Comparison of ENCODE assay signal across 11 cellular contexts in genomic region chr14:102262894-102263462, GRCh38. TPM values are rescaled to one million over a fixed set of nuclear protein-coding genes. Genes with fewer than 3 reads are reported as not detected.
DNase-seq lines count a peak whose midpoint lies in the region; TF ChIP-seq lines count a peak whose summit lies in the region.
"Had no signal": no experiment of that assay in that cellular context is flagged by ENCODE, and none has a peak within 500 bp of the region (broad histone marks: within the 10 kb centered on the region; RNA-seq: fewer than 3 reads in every experiment).

No MANE protein-coding gene starts in this region.

- H3K9me3 ChIP-seq in WERI-Rb-1 (ENCODE audit: severe bottlenecking) = no peaks in the 10 kb centered on the region
- no peaks in the 10 kb centered on the region for H3K9me3 ChIP-seq in iPS DF 6.9 (ENCODE audit: control insufficient read depth, insufficient read depth, low read length)
- H3K9me3 ChIP-seq in spleen = no peaks in the 10 kb centered on the region
- H3K9me3 ChIP-seq: BLaER1 had no signal

- H2AFZ ChIP-seq in ACC112 (ENCODE audit: low read length, unreplicated experiment) = no peak overlapping the region

- H3K27me3 ChIP-seq in ACC112 (ENCODE audit: insufficient read depth, low read length) = no peaks in the 10 kb centered on the region
- no peaks in the 10 kb centered on the region for H3K27me3 ChIP-seq in WERI-Rb-1 (ENCODE audit: insufficient read depth, low read depth, severe bottlenecking)
- no peaks in the 10 kb centered on the region for H3K27me3 ChIP-seq in iPS DF 6.9 (ENCODE audit: control insufficient read depth, insufficient read depth, low read length)
- no peaks in the 10 kb centered on the region for H3K27me3 ChIP-seq in spleen (replicated peaks in 1 of 7)
- H3K27me3 ChIP-seq: BLaER1 had no signal

- no peaks in the 10 kb centered on the region; the same call in none of the 2 replicates for H3K36me3 ChIP-seq in ACC112 (ENCODE audit: insufficient read depth, low read length)
- H3K36me3 ChIP-seq in WERI-Rb-1 = no peaks in the 10 kb centered on the region
- no peaks in the 10 kb centered on the region for H3K36me3 ChIP-seq in iPS DF 6.9 (ENCODE audit: control insufficient read depth, insufficient read depth, low read length)
- H3K36me3 ChIP-seq in spleen = no peaks in the 10 kb centered on the region
- H3K36me3 ChIP-seq: BLaER1 had no signal

- no peak overlapping the region for H3K4me3 ChIP-seq in ACC112 (ENCODE audit: low read depth, low read length)
- H3K4me3 ChIP-seq in WERI-Rb-1 (ENCODE audit: low read depth, low read length) = no peak overlapping the region
- H3K4me3 ChIP-seq in iPS DF 6.9 (ENCODE audit: low read length) = no peak overlapping the region
- H3K4me3 ChIP-seq in spleen = no peak overlapping the region
- H3K4me3 ChIP-seq: BLaER1 had no signal

- H3K4me1 ChIP-seq in ACC112 (ENCODE audit: control insufficient read depth, insufficient read depth, low read length, unreplicated experiment) = peaks cover 25% of the 10 kb centered on the region
- no peaks in the 10 kb centered on the region for H3K4me1 ChIP-seq in iPS DF 6.9 (ENCODE audit: control insufficient read depth, insufficient read depth, low read length)
- H3K4me1 ChIP-seq in spleen = no peaks in the 10 kb centered on the region

- TF ChIP-seq CTCF in WERI-Rb-1 (IDR thresholded peaks at IDR 0.05; ENCODE audit: low read depth, low read length) (no peak), spleen (IDR thresholded peaks at IDR 0.05 in 8 of 11, conservative IDR thresholded peaks at IDR 0.05 in 3 of 11) (no peak)

- no CpG with 5 or more reads among the region's 7 CpGs for WGBS in iPS DF 6.9 (ENCODE audit: insufficient coverage, insufficient read length)
- 79 to 88% (median 84%) methylated on average over 7 of the region's 7 CpGs for WGBS in spleen, 5 donors

- DNase-seq in LHCN-M2 (ENCODE audit: low read depth) = peak; percentile 60
- DNase-seq in WERI-Rb-1 = peak; percentile 82
- peak; percentile 7 for DNase-seq in iPS DF 6.9 (ENCODE audit: low read depth, low spot score)
- DNase-seq in putamen (ENCODE audit: low spot score) = no peak
- DNase-seq in spleen = no peak
- DNase-seq in NCI-H446 (lab: John Stamatoyannopoulos, UW) = no peak
- DNase-seq in activated T-cell treated with anti-CD3 and anti-CD28 coated beads, Interleukin-2, amount 50 U/mL, for 48 hours = no peak
- DNase-seq: activated T-cell treated with anti-CD3 and anti-CD28 coated beads, Interleukin-2, amount 50 U/mL, for 72 hours; RPMI8226 had no signal

- intact Hi-C loops in spleen (cut with DNase I; ENCODE audit: low total_unique reads) = no loop called here

- peaks cover 6% of the 10 kb centered on the region for H3K79me2 ChIP-seq in ACC112 (ENCODE audit: control insufficient read depth, insufficient read depth, low read length, unreplicated experiment)

- TF ChIP-seq POLR2A in spleen (IDR thresholded peaks at IDR 0.05) = no peak

- peak overlapping the region; percentile 76 for H3K27ac ChIP-seq in ACC112 (ENCODE audit: low read depth, low read length)
- H3K27ac ChIP-seq in WERI-Rb-1 = peak overlapping the region; percentile 79
- no peak overlapping the region for H3K27ac ChIP-seq in iPS DF 6.9 (ENCODE audit: low read length)
- H3K27ac ChIP-seq in spleen = no peak overlapping the region
- H3K27ac ChIP-seq: BLaER1 had no signal

RNA-seq across cellular contexts. Expression of gene MOK, which starts 42.0 kb away (rescaled TPM):
- total RNA-seq in LHCN-M2 (2014; rRNA removed) (33.9 and 37.6 TPM in 2 replicates), spleen (10 to 100 TPM in 4 of 7 donors, 1 to 10 TPM in 3; 4.7 to 12.2 (median 10.2) TPM)
- 49.4 TPM for polyA plus RNA-seq in LHCN-M2 (2012)
- polyA plus RNA-seq in spleen = 10 to 100 TPM in 1 of 3 donors, 1 to 10 TPM in 2; 4.1 to 11.7 (median 9.6) TPM

RNA-seq across cellular contexts. Expression of gene ZNF839, which starts 56.6 kb away (rescaled TPM):
- 9.0 and 10.3 TPM in 2 replicates for total RNA-seq in LHCN-M2 (2014; rRNA removed)
- 4.4 TPM for polyA plus RNA-seq in LHCN-M2 (2012)
- 10 to 100 TPM; 12.9 to 22.5 (median 17.2) TPM for total RNA-seq in spleen
- 10 to 100 TPM; 10.3 to 28.5 (median 18.6) TPM for polyA plus RNA-seq in spleen

Comparison
In these comparisons a context has a peak if more than half of its experiments do, and no peak if none do; other contexts are left out.
1. H3K27ac ChIP-seq: peak in ACC112 (single experiment) and WERI-Rb-1 (single experiment); none in iPS DF 6.9 (single experiment) and spleen (0 of 8).
2. DNase-seq: peak in LHCN-M2 (single experiment), WERI-Rb-1 (single experiment) and iPS DF 6.9 (single experiment); none in putamen (single experiment), spleen (single experiment), NCI-H446 (0 of 2) and activated T-cell treated with anti-CD3 and anti-CD28 coated beads, Interleukin-2, amount 50 U/mL, for 48 hours (0 of 2).